Comparison of ENCODE assay signal across 8 cellular contexts in the genomic region with DNA sequence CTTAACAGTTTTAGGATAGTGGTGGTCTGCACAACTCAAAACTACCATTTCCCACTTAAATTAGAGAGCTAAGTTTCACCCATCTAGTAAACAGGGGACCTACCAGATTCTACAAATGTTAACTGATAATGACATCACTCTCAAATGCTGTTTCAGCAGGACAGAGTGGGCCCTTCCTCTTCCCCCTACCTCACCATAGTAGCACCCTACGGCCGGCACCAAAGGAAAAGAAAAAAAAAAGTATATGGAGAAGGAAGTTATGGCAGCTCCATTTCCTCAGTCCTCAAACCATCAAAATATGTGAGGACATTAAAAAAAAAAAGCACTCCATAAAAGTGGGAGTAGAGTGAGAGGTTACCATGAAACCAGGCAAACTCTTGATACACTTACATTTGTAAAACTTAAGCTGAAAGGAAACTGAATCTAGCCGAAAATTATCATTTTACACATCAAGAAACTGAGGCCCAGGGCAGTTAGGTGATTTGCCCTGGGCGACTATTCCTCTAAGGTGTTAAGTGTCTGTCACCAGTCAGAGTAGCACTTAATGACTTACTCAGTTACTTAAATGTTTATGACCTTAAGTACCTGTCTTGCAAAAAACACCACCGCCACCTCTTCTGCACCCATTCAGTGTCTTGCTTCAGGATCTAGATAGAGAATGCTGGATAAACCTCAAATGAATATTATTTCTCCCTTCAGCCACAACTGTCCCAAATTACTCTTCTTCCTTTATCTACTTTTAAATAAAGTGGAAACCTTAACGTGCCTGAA. TPM values are rescaled to one million over a fixed set of nuclear protein-coding genes. Genes with fewer than 3 reads are reported as not detected.
DNase-seq lines count a peak whose midpoint lies in the region; ATAC-seq and TF ChIP-seq lines count a peak whose summit lies in the region.

No MANE protein-coding gene starts in this region.

- peak overlapping the region; percentile 82 for H3K4me3 Mint-ChIP-seq in MCF 10A (ENCODE audit: unreplicated experiment)

- ATAC-seq in GM18858 (IDR thresholded peaks at IDR 0.05; ENCODE audit: unreplicated experiment): no peak
- no peak for ATAC-seq in HG03135 (IDR thresholded peaks at IDR 0.05; ENCODE audit: unreplicated experiment)

- no peaks in the 10 kb centered on the region for H3K27me3 Mint-ChIP-seq in MCF 10A (ENCODE audit: insufficient read depth, unreplicated experiment)

- peak; percentile 51 for DNase-seq in EL
- peak; percentile 34 for DNase-seq in MM.1S
- DNase-seq in MCF 10A (ENCODE audit: unreplicated experiment): peak; percentile 37
- DNase-seq in NCI-H1694 (lab: John Stamatoyannopoulos, UW): no peak
- DNase-seq in HPDE6-E6E7 (ENCODE audit: extremely low spot score): no peak

- intact Hi-C loops in MCF 10A (cut with micrococcal nuclease): loop anchor here (2.0 to 10.0 kb wide), 2 partner anchors 201 to 559 kb away; partner anchors contain the start of gene STAG1

- H3K36me3 Mint-ChIP-seq in MCF 10A (ENCODE audit: insufficient read depth, unreplicated experiment): peaks cover 34% of the 10 kb centered on the region

- H3K9me3 Mint-ChIP-seq in MCF 10A (ENCODE audit: unreplicated experiment): no peaks in the 10 kb centered on the region

- H3K9me3 ChIP-seq in MM.1S (replicated peaks; ENCODE audit: insufficient read depth, low read length) (no peaks in the 10 kb centered on the region), mesodermal cell (ENCODE audit: control insufficient read depth, low read length) (peaks cover under 1% of the 10 kb centered on the region)

- CTCF ChIA-PET in MCF 10A (lab: Yijun Ruan, JAX): interaction anchor here (0.6 to 2.9 kb wide), 7 partner anchors 21 to 93 kb away, joined by 3 to 18 read pairs (median 3); partner anchors contain the start of gene PCCB

- TF ChIP-seq CTCF in MM.1S (IDR thresholded peaks at IDR 0.05; ENCODE audit: low read length) (no peak), MCF 10A (IDR thresholded peaks at IDR 0.05; ENCODE audit: unreplicated experiment) (no peak)

- POLR2A ChIA-PET in MCF 10A (lab: Yijun Ruan, JAX): interaction anchor here (0.6 to 5.6 kb wide), 23 partner anchors 9 to 1952 kb away, joined by 3 to 43 read pairs (median 4); partner anchors contain the start of genes PCCB and STAG1

- H3K27me3 ChIP-seq in MM.1S (replicated peaks; ENCODE audit: insufficient read depth, low read length): no peaks in the 10 kb centered on the region

- H3F3A ChIP-seq in MM.1S (ENCODE audit: insufficient read depth, low read length): peaks cover 61% of the 10 kb centered on the region

- peaks cover 58% of the 10 kb centered on the region for H4K20me1 ChIP-seq in MM.1S (ENCODE audit: insufficient read depth, low read length)

- no TSS peak for BruUV-seq in MCF 10A (replicated peaks; lab: Mats Ljungman, UMichigan)

- peak overlapping the region; percentile 76 for H3K4me3 ChIP-seq in MM.1S (ENCODE audit: low read length)
- peak overlapping the region; percentile 87 for H3K4me3 ChIP-seq in mesodermal cell (ENCODE audit: extremely low read depth, insufficient read depth, low read length, poor library complexity, severe bottlenecking)

- H3K36me3 ChIP-seq in MM.1S (replicated peaks; ENCODE audit: insufficient read depth, low read length): no peaks in the 10 kb centered on the region
- H3K36me3 ChIP-seq in mesodermal cell (ENCODE audit: control insufficient read depth, insufficient read depth, low read length): peaks cover 16% of the 10 kb centered on the region

- peak overlapping the region; percentile 85 for H3K4me2 ChIP-seq in MM.1S (ENCODE audit: low read depth, low read length)

- H3K4me1 ChIP-seq in MM.1S (ENCODE audit: low read length): peaks cover 13% of the 10 kb centered on the region
- H3K4me1 ChIP-seq in mesodermal cell (ENCODE audit: control insufficient read depth, insufficient read depth, low read length, poor library complexity, severe bottlenecking): peaks cover 7% of the 10 kb centered on the region

- H3K9me2 ChIP-seq in MM.1S (replicated peaks; ENCODE audit: insufficient read depth, low read length): no peaks in the 10 kb centered on the region

- H3K27ac Mint-ChIP-seq in MCF 10A (ENCODE audit: low read depth, unreplicated experiment): peak overlapping the region; percentile 93

- WGBS in mesodermal cell (ENCODE audit: insufficient coverage in 2 of 2), 2 experiments: 0 to 13% methylated on average over 1 to 3 of the region's 6 CpGs

- H2AFZ ChIP-seq in MM.1S (ENCODE audit: low read length): no peak overlapping the region

- H3K27ac ChIP-seq in MM.1S (ENCODE audit: low read length) (peak overlapping the region; percentile 98; the same call in 1 of the 2 replicates), mesodermal cell (ENCODE audit: low read depth, low read length, severe bottlenecking) (no peak overlapping the region)

- peaks cover 80% of the 10 kb centered on the region for H3K79me2 ChIP-seq in MM.1S (ENCODE audit: low read length)

- peaks cover 26% of the 10 kb centered on the region for H3K4me1 Mint-ChIP-seq in MCF 10A (ENCODE audit: insufficient read depth, unreplicated experiment)

- H3K9ac ChIP-seq in MM.1S (ENCODE audit: low read length): peak overlapping the region; percentile 96

RNA-seq across cellular contexts. Expression of gene MSL2, which starts 2.7 kb away (rescaled TPM):
- total RNA-seq in MCF 10A (2022): 24.6 and 33.4 TPM in 2 replicates
- 24.8 TPM for polyA plus RNA-seq in mesodermal cell (2013, experiment 1 of 2)
- polyA plus RNA-seq in mesodermal cell (2013, experiment 2 of 2): 19.8 TPM

RNA-seq across cellular contexts. Expression of gene PCCB, which starts 56.7 kb away (rescaled TPM):
- total RNA-seq in MCF 10A (2022): 51.7 and 54.0 TPM in 2 replicates
- polyA plus RNA-seq in mesodermal cell (2013, experiment 1 of 2): 44.4 TPM
- polyA plus RNA-seq in mesodermal cell (2013, experiment 2 of 2): 40.6 TPM

Comparison
In these comparisons a context has a peak if more than half of its experiments do, and no peak if none do; other contexts are left out.
1. DNase-seq: peak in EL (single experiment), MM.1S (single experiment) and MCF 10A (single experiment); none in NCI-H1694 (single experiment) and HPDE6-E6E7 (single experiment).